5 cellular contexts compared by ENCODE assay signal in genomic region chr7:22704722-22705121, GRCh38. TPM values are rescaled to one million over a fixed set of nuclear protein-coding genes. Genes with fewer than 3 reads are reported as not detected.
"Had no signal": no experiment of that assay in that cellular context is flagged by ENCODE, and none has a peak within 500 bp of the region (broad histone marks: within the 10 kb centered on the region; RNA-seq: fewer than 3 reads in every experiment).

No MANE protein-coding gene starts in this region.

RNA-seq across cellular contexts. Expression of gene IL6, which starts 22.3 kb away (rescaled TPM):
- total RNA-seq: naive thymus-derived CD8-positive, alpha-beta T cell; neural crest cell; prostate gland; stomach; testis had no signal
- polyA plus RNA-seq: naive thymus-derived CD8-positive, alpha-beta T cell had no signal
